25 cellular contexts compared by ENCODE assay signal in the genomic region with DNA sequence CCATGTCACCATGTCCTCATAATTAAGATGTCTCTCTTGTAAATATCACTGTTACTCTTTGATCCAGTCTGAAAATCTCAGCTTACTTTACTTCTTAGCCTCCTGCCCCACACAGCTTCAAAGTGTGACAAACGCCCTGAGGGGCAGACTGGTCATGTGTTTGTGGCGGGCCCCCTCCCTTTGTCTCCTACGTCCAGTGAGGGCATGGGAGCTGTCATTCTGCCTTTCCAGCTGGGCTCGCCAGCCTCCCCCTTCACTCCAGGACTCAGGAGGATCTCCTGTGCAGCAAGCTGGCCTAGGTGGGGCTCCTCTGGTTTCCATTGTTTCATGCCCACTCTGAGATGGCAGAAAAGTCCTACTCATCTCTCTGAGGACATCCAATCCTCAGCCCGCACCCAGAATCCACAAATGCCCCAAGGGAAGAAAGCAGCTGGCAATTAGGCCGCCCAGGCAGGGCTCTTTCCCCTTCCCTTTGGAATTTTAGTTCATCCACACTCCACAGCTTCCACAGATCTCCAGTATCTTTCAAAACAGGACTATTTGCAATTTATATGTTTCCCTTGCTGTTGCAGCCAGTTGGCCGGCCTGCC.
"Had no signal": no experiment of that assay in that cellular context is flagged by ENCODE, and none has a peak within 500 bp of the region (broad histone marks: within the 10 kb centered on the region; RNA-seq: fewer than 3 reads in every experiment).

No MANE protein-coding gene starts in this region.

- H3K9me3 Mint-ChIP-seq: activated naive CD4-positive, alpha-beta T cell treated with anti-CD3 and anti-CD28 coated beads, Interleukin-2, amount 50 U/mL, for 72 hours; nephron; stimulated activated effector memory CD8-positive, alpha-beta T cell treated with anti-CD3 and anti-CD28 coated beads, Interleukin-12 subunit alpha, Interleukin-12 subunit beta, amount 100 ng/mL, for 72 hours; stimulated activated naive CD8-positive, alpha-beta T cell treated with anti-CD3 and anti-CD28 coated beads, Interleukin-15, Interleukin-2, amounts not matched to agents 100 ng/mL and 50 ng/mL, for 24 hours; T-helper 2 cell treated with Interferon-gamma antibody and Interleukin-4, amounts not matched to agents 5 μg/mL and 100 μg/mL, for 36 hours; type B pancreatic cell had no signal

- DNase-seq: activated CD4-positive, alpha-beta T cell treated with anti-CD3 and anti-CD28 coated beads for 48 hours; activated CD4-positive, alpha-beta T cell treated with anti-CD3 and anti-CD28 coated beads, Interleukin-2, amount 50 U/mL, for 48 hours; activated CD8-positive, alpha-beta memory T cell treated with anti-CD3 and anti-CD28 coated beads for 24 hours; activated naive CD4-positive, alpha-beta T cell; activated T-cell treated with anti-CD3 and anti-CD28 coated beads, Interleukin-2, amount 50 U/mL, for 1 hour; cerebellar nuclear complex; cortex of kidney; esophagus squamous epithelium; foreskin melanocyte; mammary epithelial cell; midbrain; ovary; small intestine; stimulated activated CD4-positive, alpha-beta T cell treated with anti-CD3 and anti-CD28 coated beads, Interleukin-4, amount 100 ng/mL, for 24 hours; substantia nigra; T-helper 1 cell; uterus had no signal

- H3K4me3 Mint-ChIP-seq: nephron; stimulated activated effector memory CD8-positive, alpha-beta T cell treated with anti-CD3 and anti-CD28 coated beads, Interleukin-12 subunit alpha, Interleukin-12 subunit beta, amount 100 ng/mL, for 72 hours; stimulated activated naive CD8-positive, alpha-beta T cell treated with anti-CD3 and anti-CD28 coated beads, Interleukin-15, Interleukin-2, amounts not matched to agents 100 ng/mL and 50 ng/mL, for 24 hours; T-helper 2 cell treated with Interferon-gamma antibody and Interleukin-4, amounts not matched to agents 5 μg/mL and 100 μg/mL, for 36 hours; type B pancreatic cell had no signal

- H3K27ac Mint-ChIP-seq: activated naive CD4-positive, alpha-beta T cell treated with anti-CD3 and anti-CD28 coated beads, Interleukin-2, amount 50 U/mL, for 72 hours; nephron; stimulated activated effector memory CD8-positive, alpha-beta T cell treated with anti-CD3 and anti-CD28 coated beads, Interleukin-12 subunit alpha, Interleukin-12 subunit beta, amount 100 ng/mL, for 72 hours; stimulated activated naive CD8-positive, alpha-beta T cell treated with anti-CD3 and anti-CD28 coated beads, Interleukin-15, Interleukin-2, amounts not matched to agents 100 ng/mL and 50 ng/mL, for 24 hours; T-helper 2 cell treated with Interferon-gamma antibody and Interleukin-4, amounts not matched to agents 5 μg/mL and 100 μg/mL, for 36 hours; type B pancreatic cell had no signal

- H3K27me3 ChIP-seq: ovary, uterus had no signal

- H3K4me1 ChIP-seq: esophagus squamous epithelium, prostate gland, uterus had no signal

- H3K4me1 Mint-ChIP-seq: nephron; stimulated activated effector memory CD8-positive, alpha-beta T cell treated with anti-CD3 and anti-CD28 coated beads, Interleukin-12 subunit alpha, Interleukin-12 subunit beta, amount 100 ng/mL, for 72 hours had no signal

- H3K36me3 Mint-ChIP-seq: type B pancreatic cell had no signal

- ATAC-seq: activated naive CD4-positive, alpha-beta T cell treated with anti-CD3 and anti-CD28 coated beads, Interleukin-2, amount 50 U/mL, for 72 hours; sciatic nerve; stimulated activated effector memory CD8-positive, alpha-beta T cell treated with anti-CD3 and anti-CD28 coated beads, Interleukin-12 subunit alpha, Interleukin-12 subunit beta, amount 100 ng/mL, for 72 hours had no signal

- H3K9me3 ChIP-seq: esophagus squamous epithelium, ovary, prostate gland, uterus had no signal

- H3K36me3 ChIP-seq: esophagus squamous epithelium, ovary, prostate gland, uterus had no signal

- H3K27ac ChIP-seq: esophagus squamous epithelium, ovary, prostate gland, uterus had no signal

- H3K4me3 ChIP-seq: esophagus squamous epithelium, ovary, prostate gland, uterus had no signal
